In genomic region chr6:14187408-14187807, GRCh38 we compare ENCODE assay signal across 13 cellular contexts.
A peak's percentile ranks its signal among the peaks of the same experiment; 100 is the strongest.
DNase-seq lines count a peak whose midpoint lies in the region; ATAC-seq and TF ChIP-seq lines count a peak whose summit lies in the region.
"Had no signal": no experiment of that assay in that cellular context is flagged by ENCODE, and none has a peak within 500 bp of the region (broad histone marks: within the 10 kb centered on the region; RNA-seq: fewer than 3 reads in every experiment).

No MANE protein-coding gene starts in this region.

- intact Hi-C loops in left lung (cut with DNase I): no loop called here

- H3K9me3 ChIP-seq in left lung: no peaks in the 10 kb centered on the region

- no peaks in the 10 kb centered on the region for H3K36me3 ChIP-seq in left lung

- no peak overlapping the region for H3K4me3 ChIP-seq in left lung
- H3K4me3 ChIP-seq: GM12878, GM23338 had no signal

- H3K4me1 ChIP-seq in left lung: no peaks in the 10 kb centered on the region

- TF ChIP-seq CTCF in left lung (IDR thresholded peaks at IDR 0.05): no peak

- ATAC-seq in left lung: peak; percentile 91
- no peak for ATAC-seq in GM21423 (IDR thresholded peaks at IDR 0.05; ENCODE audit: unreplicated experiment)
- ATAC-seq: GM12878, GM23338 had no signal

- peak; percentile 48 for DNase-seq in CD1c-positive myeloid dendritic cell (ENCODE audit: extremely low spot score)
- DNase-seq in Kasumi-1 (lab: John Stamatoyannopoulos, UW): peak; percentile 18 to 37
- DNase-seq in SKM-1 treated with dmso at 0.1 percent for 144 hours (lab: John Stamatoyannopoulos, UW; ENCODE audit: unreplicated experiment): peak; percentile 38
- DNase-seq in left lung: no peak
- DNase-seq in NCI-H524 treated with DMSO at 0.1 percent for 48 hours (lab: John Stamatoyannopoulos, UW): no peak
- no peak for DNase-seq in GM19238 (ENCODE audit: insufficient read length, low spot score)
- DNase-seq: C1 segment of cervical spinal cord; CD4-positive, alpha-beta memory T cell; DMS79; H7 had no signal

- H3K27me3 ChIP-seq in left lung: no peaks in the 10 kb centered on the region

- H3K27ac ChIP-seq in left lung: no peak overlapping the region

Comparison
In these comparisons a context has a peak if more than half of its experiments do, and no peak if none do; other contexts are left out.
1. DNase-seq: peak in CD1c-positive myeloid dendritic cell (single experiment), Kasumi-1 (2 of 2) and SKM-1 treated with dmso at 0.1 percent for 144 hours (single experiment); none in left lung (0 of 2), NCI-H524 treated with DMSO at 0.1 percent for 48 hours (single experiment) and GM19238 (single experiment).